ENCODE assay signal across 1 cellular context in genomic region chr12:1670244-1670814, GRCh38.
TF ChIP-seq lines count a peak whose summit lies in the region.

No MANE protein-coding gene starts in this region.

TF ChIP-seq in HepG2, 621 proteins besides CTCF, POLR2A, EP300 and RAD21 (continued from another document):
- no peak for TF ChIP-seq ZBTB40 (IDR thresholded peaks at IDR 0.05)
- peak; percentile 90; the same call in 1 of the 2 replicates for TF ChIP-seq ZBTB40 (CRISPR knock-in tag; IDR thresholded peaks at IDR 0.05)
- TF ChIP-seq GTF3A (CRISPR knock-in tag; conservative IDR thresholded peaks at IDR 0.05), result no peak
- peak; percentile 60; the same call in 1 of the 2 replicates for TF ChIP-seq FOSL2 (CRISPR knock-in tag; IDR thresholded peaks at IDR 0.05)
- TF ChIP-seq HNRNPL (IDR thresholded peaks at IDR 0.05; ENCODE audit: low read depth, low read length), result 0 out of 2 replicates have a peak, but pooled peaks have one; percentile 34
- no peak for TF ChIP-seq ZNF17 (CRISPR knock-in tag; IDR thresholded peaks at IDR 0.05)
- TF ChIP-seq ZNF629 (CRISPR knock-in tag; conservative IDR thresholded peaks at IDR 0.05), result 0 out of 2 replicates have a peak, but pooled peaks have one; percentile 21
